16 cellular contexts compared by ENCODE assay signal in the genomic region with DNA sequence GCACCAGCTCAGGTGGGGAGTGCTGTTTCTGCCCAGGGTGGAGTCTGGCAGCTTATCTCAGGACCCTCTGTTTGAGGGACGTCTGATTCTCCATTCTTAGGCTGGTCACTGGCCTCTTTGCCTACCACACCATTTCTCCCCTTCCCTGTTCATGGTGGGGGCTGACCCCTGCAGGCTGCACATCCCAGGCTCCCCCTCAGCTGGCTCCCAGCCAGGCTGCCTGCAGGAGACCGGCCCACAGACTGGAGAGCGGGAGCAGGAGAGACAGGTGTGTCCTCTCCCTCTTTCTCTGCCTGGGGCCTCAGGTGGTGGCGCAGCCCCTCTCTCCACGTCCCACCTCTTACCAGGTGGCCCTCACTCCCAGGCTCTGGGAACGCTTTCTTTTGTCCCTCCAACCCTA.
"Had no signal": no experiment of that assay in that cellular context is flagged by ENCODE, and none has a peak within 500 bp of the region (broad histone marks: within the 10 kb centered on the region; RNA-seq: fewer than 3 reads in every experiment).

No MANE protein-coding gene starts in this region.

- H3K4me1 Mint-ChIP-seq: activated naive CD4-positive, alpha-beta T cell treated with anti-CD3 and anti-CD28 coated beads, Interleukin-2, amount 50 U/mL, for 24 hours; naive thymus-derived CD8-positive, alpha-beta T cell had no signal

- H3K27ac ChIP-seq: body of pancreas, esophagus squamous epithelium, left ventricle myocardium inferior, neutrophil, stomach, thoracic aorta, upper lobe of right lung had no signal

- H3K36me3 ChIP-seq: esophagus squamous epithelium, left ventricle myocardium inferior, neutrophil, stomach, thoracic aorta, upper lobe of right lung had no signal

- H3K4me3 Mint-ChIP-seq: activated CD8-positive, alpha-beta T cell treated with anti-CD3 and anti-CD28 coated beads for 36 hours; activated naive CD4-positive, alpha-beta T cell treated with anti-CD3 and anti-CD28 coated beads, Interleukin-2, amount 50 U/mL, for 24 hours; activated T-cell treated with anti-CD3 and anti-CD28 coated beads, Interleukin-2, amount 50 U/mL, for 4 hours; naive thymus-derived CD8-positive, alpha-beta T cell; WTC11 had no signal

- H3K27ac Mint-ChIP-seq: activated CD8-positive, alpha-beta T cell treated with anti-CD3 and anti-CD28 coated beads for 36 hours; activated naive CD4-positive, alpha-beta T cell treated with anti-CD3 and anti-CD28 coated beads, Interleukin-2, amount 50 U/mL, for 24 hours; WTC11 had no signal

- H3K9me3 Mint-ChIP-seq: activated CD8-positive, alpha-beta T cell treated with anti-CD3 and anti-CD28 coated beads for 36 hours; activated naive CD4-positive, alpha-beta T cell treated with anti-CD3 and anti-CD28 coated beads, Interleukin-2, amount 50 U/mL, for 24 hours; activated T-cell treated with anti-CD3 and anti-CD28 coated beads, Interleukin-2, amount 50 U/mL, for 4 hours; naive thymus-derived CD8-positive, alpha-beta T cell; WTC11 had no signal

- H3K27me3 Mint-ChIP-seq: activated CD8-positive, alpha-beta T cell treated with anti-CD3 and anti-CD28 coated beads for 36 hours; activated naive CD4-positive, alpha-beta T cell treated with anti-CD3 and anti-CD28 coated beads, Interleukin-2, amount 50 U/mL, for 24 hours had no signal

- H3K36me3 Mint-ChIP-seq: activated naive CD4-positive, alpha-beta T cell treated with anti-CD3 and anti-CD28 coated beads, Interleukin-2, amount 50 U/mL, for 24 hours; naive thymus-derived CD8-positive, alpha-beta T cell; WTC11 had no signal

- ATAC-seq: activated CD8-positive, alpha-beta T cell treated with anti-CD3 and anti-CD28 coated beads for 36 hours; activated T-cell treated with anti-CD3 and anti-CD28 coated beads, Interleukin-2, amount 50 U/mL, for 4 hours; body of pancreas; naive thymus-derived CD8-positive, alpha-beta T cell; upper lobe of right lung; WTC11 had no signal

- H3K4me3 ChIP-seq: body of pancreas, esophagus squamous epithelium, left ventricle myocardium inferior, stomach, thoracic aorta, upper lobe of right lung had no signal

- DNase-seq: activated CD4-positive, alpha-beta T cell treated with anti-CD3 and anti-CD28 coated beads for 48 hours; activated CD8-positive, alpha-beta T cell treated with anti-CD3 and anti-CD28 coated beads for 36 hours; activated effector memory CD4-positive, alpha-beta T cell treated with Interleukin-2 at 50 U/mL for 16 hours; activated T-cell treated with anti-CD3 and anti-CD28 coated beads, Interleukin-2, amount 50 U/mL, for 4 hours; body of pancreas; caudate nucleus; esophagus squamous epithelium; left ventricle myocardium inferior; stimulated activated CD4-positive, alpha-beta T cell treated with anti-CD3 and anti-CD28 coated beads, Interleukin-1b, Interleukin-23, amount 100 ng/mL, for 48 hours; stomach; upper lobe of right lung had no signal

- H3K4me1 ChIP-seq: body of pancreas, esophagus squamous epithelium, left ventricle myocardium inferior, stomach, upper lobe of right lung had no signal

- H3K27me3 ChIP-seq: body of pancreas, esophagus squamous epithelium, stomach, upper lobe of right lung had no signal
